4 cellular contexts compared by ENCODE assay signal in genomic region chr16:20580487-20581259, GRCh38. TPM values are rescaled to one million over a fixed set of nuclear protein-coding genes. Genes with fewer than 3 reads are reported as not detected.
"Had no signal": no experiment of that assay in that cellular context is flagged by ENCODE, and none has a peak within 500 bp of the region (broad histone marks: within the 10 kb centered on the region; RNA-seq: fewer than 3 reads in every experiment).

No MANE protein-coding gene starts in this region.

RNA-seq across cellular contexts. Expression of gene ACSM2B, which starts 4.5 kb away (rescaled TPM):
- total RNA-seq: LHCN-M2, M059J, MCF 10A, NCI-H460 had no signal
